In genomic region chr1:150548632-150549495, GRCh38 we compare ENCODE assay signal across 8 cellular contexts. TPM values are rescaled to one million over a fixed set of nuclear protein-coding genes. Genes with fewer than 3 reads are reported as not detected.
A peak's percentile ranks its signal among the peaks of the same experiment; 100 is the strongest.
DNase-seq lines count a peak whose midpoint lies in the region; ATAC-seq, FAIRE-seq and TF ChIP-seq lines count a peak whose summit lies in the region.

Gene ADAMTSL4, plus strand, starts transcription at chr1:150549408. Its CDS starts 2,881 bp downstream, at chr1:150552289.

- TF ChIP-seq CTCF in A549 (IDR thresholded peaks at IDR 0.05) (no peak; the same call in 2 of the 3 replicates), GM10266 (IDR thresholded peaks at IDR 0.05; ENCODE audit: control insufficient read depth, insufficient read depth, low read depth, missing control alignments) (peak; percentile 19), SU-DHL-6 (IDR thresholded peaks at IDR 0.05; ENCODE audit: insufficient read depth, low read length, poor library complexity, severe bottlenecking) (no peak), dorsolateral prefrontal cortex (IDR thresholded peaks at IDR 0.05 in 54 of 56, conservative IDR thresholded peaks at IDR 0.05 in 2 of 56; ENCODE audit: low read depth in 1 of 56, partially characterized antibody in 56 of 56) (peak in 11 of 56 donors; percentile 4 to 26 (median 15)), right lobe of liver (IDR thresholded peaks at IDR 0.05) (peak in 3 of 4 donors; percentile 9 to 19 (median 13)), suprapubic skin (IDR thresholded peaks at IDR 0.05) (no peak)

- POLR2A ChIA-PET in A549 (lab: Yijun Ruan, JAX): interaction anchor here (0.7 to 2.4 kb wide), 6 partner anchors 16 to 185 kb away, joined by 3 to 10 read pairs (median 4); partner anchors contain the start of genes FALEC, MCL1 and RPRD2

- DNase-seq in A549 (ENCODE audit: low read depth in 1 of 2, low spot score in 1 of 2) (peak; percentile 80), GM10266 (ENCODE audit: extremely low spot score) (peak; percentile 84), Karpas-422 (peak; percentile 66), dorsolateral prefrontal cortex (peak in 2 of 10 donors; percentile 16 to 54), right lobe of liver (peak; percentile 85 to 89 (median 85)), suprapubic skin (ENCODE audit: low spot score in 2 of 2) (no peak)

- peak; percentile 74 to 82 for ATAC-seq in A549
- peak; percentile 48 to 79 (median 74) for ATAC-seq in right lobe of liver
- ATAC-seq in HG03469 (IDR thresholded peaks at IDR 0.05; ENCODE audit: unreplicated experiment): no peak

- 2% methylated on average over 8 of the region's 91 CpGs for WGBS in A549 (ENCODE audit: missing lambda C conversion rate)
- WGBS in right lobe of liver (ENCODE audit: insufficient coverage, low coverage, low lambda C conversion rate, missing lambda C conversion rate): 4% methylated on average over 5 of the region's 91 CpGs
- under 1% methylated on average over 30 of the region's 91 CpGs for WGBS in suprapubic skin

- no peaks in the 10 kb centered on the region for H3F3A ChIP-seq in SU-DHL-6 (ENCODE audit: insufficient read depth)

- H2AFZ ChIP-seq in Karpas-422 (ENCODE audit: low read length) (peak within 1 kb of the TSS; percentile 79), SU-DHL-6 (ENCODE audit: low read depth, low read length, severe bottlenecking) (peak within 1 kb of the TSS; percentile 74)

- FAIRE-seq in A549 (lab: Jason Lieb, UNC): no peak

- H3K27me3 ChIP-seq in Karpas-422 (ENCODE audit: low read length) (no peaks in the 10 kb centered on the region), SU-DHL-6 (ENCODE audit: low read length) (no peaks in the 10 kb centered on the region), dorsolateral prefrontal cortex (peaks cover 0 to 3% (median 0%) of the 10 kb centered on the region in 45 donors), right lobe of liver (no peaks in the 10 kb centered on the region), suprapubic skin (no peaks in the 10 kb centered on the region)

- H3K27ac ChIP-seq in A549 (peak within 1 kb of the TSS; percentile 75 to 92), Karpas-422 (ENCODE audit: low read length) (no peak within 1 kb of the TSS), SU-DHL-6 (ENCODE audit: low read depth, low read length) (no peak within 1 kb of the TSS), dorsolateral prefrontal cortex (peak within 1 kb of the TSS in 18 of 59 donors; percentile 14 to 79 (median 46)), right lobe of liver (peak within 1 kb of the TSS; percentile 86 to 89 (median 89)), suprapubic skin (peak within 1 kb of the TSS; percentile 88)

- TF ChIP-seq EP300 in A549 (IDR thresholded peaks at IDR 0.05) (no peak), suprapubic skin (IDR thresholded peaks at IDR 0.05) (no peak)

- intact Hi-C loops in dorsolateral prefrontal cortex (cut with DNase I): no loop called here
- intact Hi-C loops in right lobe of liver (cut with DNase I): no loop called here

- H3K9me2 ChIP-seq in Karpas-422 (replicated peaks; ENCODE audit: insufficient read depth, low read length) (no peaks in the 10 kb centered on the region), SU-DHL-6 (replicated peaks; ENCODE audit: insufficient read depth, low read length) (no peaks in the 10 kb centered on the region)

- H3K36me3 ChIP-seq in Karpas-422 (ENCODE audit: insufficient read depth, low read length) (no peaks in the 10 kb centered on the region), SU-DHL-6 (ENCODE audit: low read length) (no peaks in the 10 kb centered on the region), right lobe of liver (no peaks in the 10 kb centered on the region), suprapubic skin (no peaks in the 10 kb centered on the region)

- peak within 1 kb of the TSS; percentile 78 for H3K4me2 ChIP-seq in A549
- peak within 1 kb of the TSS; percentile 78 for H3K4me2 ChIP-seq in Karpas-422 (ENCODE audit: low read depth, low read length, poor library complexity, severe bottlenecking)
- H3K4me2 ChIP-seq in SU-DHL-6 (ENCODE audit: low read depth, low read length, poor library complexity, severe bottlenecking): peak within 1 kb of the TSS; percentile 50

- H3K9me3 ChIP-seq in A549 (no peaks in the 10 kb centered on the region), Karpas-422 (ENCODE audit: low read length) (no peaks in the 10 kb centered on the region), SU-DHL-6 (ENCODE audit: insufficient read depth, low read length) (no peaks in the 10 kb centered on the region), right lobe of liver (no peaks in the 10 kb centered on the region), suprapubic skin (no peaks in the 10 kb centered on the region)

- H3K9ac ChIP-seq in Karpas-422 (ENCODE audit: low read length) (peak within 1 kb of the TSS; percentile 64), SU-DHL-6 (ENCODE audit: low read length) (peak within 1 kb of the TSS; percentile 40)

- CTCF ChIA-PET in A549 (lab: Yijun Ruan, JAX): interaction anchor here (0.5 to 6.1 kb wide), 8 partner anchors 10 to 293 kb away, joined by 3 to 102 read pairs (median 6); no protein-coding TSS in a partner anchor

- H4K20me1 ChIP-seq in Karpas-422 (ENCODE audit: insufficient read depth, low read depth, low read length) (no peaks in the 10 kb centered on the region; the same call in 1 of the 2 replicates), SU-DHL-6 (ENCODE audit: low read depth, low read length) (no peaks in the 10 kb centered on the region)

- TF ChIP-seq POLR2A in A549 (IDR thresholded peaks at IDR 0.05; ENCODE audit: low read length) (peak; percentile 36), right lobe of liver (IDR thresholded peaks at IDR 0.05) (peak; percentile 61), suprapubic skin (IDR thresholded peaks at IDR 0.05) (no peak)

- H3K4me1 ChIP-seq in A549 (peaks cover 17% of the 10 kb centered on the region), Karpas-422 (ENCODE audit: low read length) (peaks cover 19% of the 10 kb centered on the region), right lobe of liver (peaks cover 0 to 42% (median 10%) of the 10 kb centered on the region in 4 donors), suprapubic skin (peaks cover 53% of the 10 kb centered on the region)

- H3K4me3 ChIP-seq in A549: peak within 1 kb of the TSS; percentile 53
- H3K4me3 ChIP-seq in Karpas-422 (ENCODE audit: low read length): peak within 1 kb of the TSS; percentile 66
- H3K4me3 ChIP-seq in SU-DHL-6 (ENCODE audit: insufficient read depth, low read length, poor library complexity, severe bottlenecking): peak within 1 kb of the TSS; percentile 49
- peak within 1 kb of the TSS; percentile 40 to 72 (median 58) for H3K4me3 ChIP-seq in dorsolateral prefrontal cortex
- peak within 1 kb of the TSS; percentile 58 to 83 (median 75) for H3K4me3 ChIP-seq in right lobe of liver
- peak within 1 kb of the TSS; percentile 69 for H3K4me3 ChIP-seq in suprapubic skin

- TF ChIP-seq RAD21 in A549 (conservative IDR thresholded peaks at IDR 0.05 in 1 of 2, IDR thresholded peaks at IDR 0.05 in 1 of 2): no peak

- H3K79me2 ChIP-seq in Karpas-422 (ENCODE audit: low read length) (no peaks in the 10 kb centered on the region), SU-DHL-6 (ENCODE audit: insufficient read depth, low read length) (no peaks in the 10 kb centered on the region)

TF ChIP-seq in A549, 52 proteins besides CTCF, POLR2A, EP300 and RAD21 (continues in another document):
- TF ChIP-seq REST (IDR thresholded peaks at IDR 0.05) (no peak), HOXB13 (CRISPR knock-in tag; IDR thresholded peaks at IDR 0.05; ENCODE audit: low read depth) (0 out of 2 replicates have a peak, but pooled peaks have one; percentile 52), E2F6 (IDR thresholded peaks at IDR 0.05; ENCODE audit: borderline replicate concordance, low read depth) (peak; percentile 77), HDAC2 (IDR thresholded peaks at IDR 0.05) (0 out of 2 replicates have a peak, but pooled peaks have one; percentile 18), JUN (IDR thresholded peaks at IDR 0.05) (peak in 1 of 2 experiments; percentile 77; a peak in 2 of 5 replicates)

RNA-seq across cellular contexts. Expression of gene ADAMTSL4, which starts in this region (rescaled TPM):
- polyA plus RNA-seq in A549 (2011; rRNA removed) (1.3 and 1.8 TPM in 2 replicates), A549 (2017; fragmentation: RNase III; extraction: RNeasy Plus Mini Kit Qiagen cat#74134 plus additional on column Dnase treatment) (1.3 to 2.0 TPM (median 1.5 TPM) in 3 replicates)
- polyA plus RNA-seq in A549 (2012; cell fraction: cytosol; rRNA removed): 3.1 and 3.6 TPM in 2 replicates
- 15.6 and 15.8 TPM in 2 replicates for polyA plus RNA-seq in A549 (2012; cell fraction: nucleus; rRNA removed)
- polyA minus RNA-seq in A549 (2011; rRNA and poly(A)+ RNA removed): 0.54 and 1.2 TPM in 2 replicates
- not detected in 2 replicates for total RNA-seq in Karpas-422 (2014; rRNA removed; shearing (Covaris generic); ENCODE audit: low replicate concordance)
- total RNA-seq in dorsolateral prefrontal cortex (1 to 10 TPM in 102 of 120 experiments, under 1 TPM in 18; 0.25 to 8.0 (median 1.9) TPM), right lobe of liver (10 to 100 TPM; 20.5 to 35.2 (median 31.5) TPM), suprapubic skin (10 to 100 TPM in 3 of 4 donors, 1 to 10 TPM in 1; 7.2 to 22.7 (median 18.0) TPM)

Comparison
In these comparisons a context has a peak if more than half of its experiments do, and no peak if none do; other contexts are left out.
1. Peak in DNase-seq, H3K4me3 ChIP-seq, H3K9ac ChIP-seq and H3K4me2 ChIP-seq in Karpas-422; RNA of the gene not detected or under 1 TPM.
2. DNase-seq: peak in A549 (2 of 2), GM10266 (single experiment) and right lobe of liver (3 of 3); none in suprapubic skin (0 of 2).
3. H3K27ac ChIP-seq: peak in A549 (2 of 2), right lobe of liver (3 of 3) and suprapubic skin (single experiment); none in Karpas-422 (single experiment) and SU-DHL-6 (single experiment).
4. CTCF ChIP-seq: peak in GM10266 (single experiment) and right lobe of liver (3 of 4); none in A549 (single experiment), SU-DHL-6 (single experiment) and suprapubic skin (0 of 2).
5. POLR2A ChIP-seq: peak in A549 (single experiment) and right lobe of liver (single experiment); none in suprapubic skin (0 of 2).
6. Peak in every context shown above with its lines, with median percentiles within 50 percentile points of each other: H3K4me2 ChIP-seq and H3K4me3 ChIP-seq.